13 cellular contexts compared by ENCODE assay signal in genomic region chrY:25038882-25039281, GRCh38. TPM values are rescaled to one million over a fixed set of nuclear protein-coding genes. Genes with fewer than 3 reads are reported as not detected.
"Had no signal": no experiment of that assay in that cellular context is flagged by ENCODE, and none has a peak within 500 bp of the region (broad histone marks: within the 10 kb centered on the region; RNA-seq: fewer than 3 reads in every experiment).

No MANE protein-coding gene starts in this region.

RNA-seq across cellular contexts. Expression of gene BPY2C, which starts 13.0 kb away (rescaled TPM):
- total RNA-seq: stomach, subcutaneous adipose tissue, temporal lobe, thoracic aorta, thyroid gland, tibial nerve, transverse colon, upper lobe of left lung, upper lobe of right lung, ureter, urinary bladder, uterus, vagina had no signal
